In the genomic region with DNA sequence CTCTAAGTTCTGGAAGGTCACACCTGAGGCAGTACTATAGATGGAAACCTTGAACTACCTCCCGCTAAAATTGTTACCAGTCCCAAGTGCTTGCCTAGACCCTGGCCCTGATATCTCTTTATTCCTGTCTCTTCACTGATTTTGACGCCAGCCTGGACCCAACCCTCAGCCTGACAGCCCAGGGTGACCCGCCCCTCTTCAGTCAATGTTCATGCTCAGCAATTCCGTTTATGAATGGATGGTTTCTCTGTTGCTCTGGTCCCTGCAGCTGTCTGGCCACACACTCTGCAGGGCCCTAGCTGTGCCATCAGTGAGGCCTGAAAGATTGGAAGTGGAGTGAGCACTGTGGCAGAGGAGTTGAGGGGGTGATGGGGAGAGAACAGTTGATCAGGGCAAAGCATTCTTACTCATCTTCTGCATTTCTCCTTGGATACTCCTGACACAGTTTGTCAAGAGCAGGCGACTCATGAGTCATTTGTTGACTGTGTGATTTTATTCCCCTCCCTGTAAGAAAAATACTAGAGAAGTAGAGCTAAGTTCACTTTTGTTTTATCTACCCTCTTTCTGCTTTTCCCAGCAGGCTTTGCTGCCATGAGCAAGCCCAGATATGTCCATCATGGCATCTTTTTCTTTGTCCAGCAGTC, we compare ENCODE assay signal across 15 cellular contexts. TPM values are rescaled to one million over a fixed set of nuclear protein-coding genes. Genes with fewer than 3 reads are reported as not detected.
DNase-seq lines count a peak whose midpoint lies in the region; ATAC-seq and TF ChIP-seq lines count a peak whose summit lies in the region.
"Had no signal": no experiment of that assay in that cellular context is flagged by ENCODE, and none has a peak within 500 bp of the region (broad histone marks: within the 10 kb centered on the region; RNA-seq: fewer than 3 reads in every experiment).

No MANE protein-coding gene starts in this region.

- H3K27me3 ChIP-seq in brain microvascular endothelial cell (replicated peaks), result no peaks in the 10 kb centered on the region
- H3K27me3 ChIP-seq in ascending aorta, result no peaks in the 10 kb centered on the region
- H3K27me3 ChIP-seq: tibial artery had no signal

- ATAC-seq in activated CD4-positive, alpha-beta T cell treated with anti-CD3 and anti-CD28 coated beads for 36 hours, result peak; percentile 74
- ATAC-seq in HG03045 (IDR thresholded peaks at IDR 0.05; ENCODE audit: unreplicated experiment), result no peak

- H3K27ac ChIP-seq in brain microvascular endothelial cell (peak overlapping the region; percentile 33), urinary bladder (ENCODE audit: low read depth) (peak overlapping the region; percentile 33), ascending aorta (no peak overlapping the region)
- H3K27ac ChIP-seq: neutrophil, tibial artery had no signal

- H3K4me3 ChIP-seq in brain microvascular endothelial cell (ENCODE audit: low read depth, low read length) (no peak overlapping the region), urinary bladder (ENCODE audit: low read depth, low read length) (no peak overlapping the region), ascending aorta (no peak overlapping the region)
- H3K4me3 ChIP-seq: tibial artery had no signal

- 81% methylated on average over 5 of the region's 5 CpGs for WGBS in urinary bladder

- TF ChIP-seq CTCF in brain microvascular endothelial cell (IDR thresholded peaks at IDR 0.05; ENCODE audit: low read depth, low read length, missing control alignments) (no peak), ascending aorta (IDR thresholded peaks at IDR 0.05) (no peak)

- H3K4me1 ChIP-seq in urinary bladder (ENCODE audit: insufficient read depth), result no peaks in the 10 kb centered on the region
- H3K4me1 ChIP-seq in ascending aorta, result no peaks in the 10 kb centered on the region
- H3K4me1 ChIP-seq: tibial artery had no signal

- CTCF ChIA-PET in activated CD4-positive, alpha-beta T cell treated with anti-CD3 and anti-CD28 coated beads for 36 hours (lab: Charles Lee), result interaction anchor here (0.7 kb wide), 1 partner anchor 132 kb away, joined by 4 read pairs; no protein-coding TSS in a partner anchor

- no peak overlapping the region for H3K4me3 Mint-ChIP-seq in activated CD4-positive, alpha-beta T cell treated with anti-CD3 and anti-CD28 coated beads for 36 hours
- H3K4me3 Mint-ChIP-seq in activated CD4-positive, alpha-beta T cell treated with anti-CD3 and anti-CD28 coated beads, Interleukin-2, amount 10 ng/mL, durations not matched to agents 24 days and 14 days, result no peak overlapping the region
- H3K4me3 Mint-ChIP-seq: activated CD4-positive, alpha-beta T cell treated with anti-CD3 and anti-CD28 coated beads, Interleukin-2, amount 10 ng/mL, durations not matched to agents 7 days and 5 days; activated naive CD4-positive, alpha-beta T cell treated with anti-CD3 and anti-CD28 coated beads for 36 hours had no signal

- peaks cover 18% of the 10 kb centered on the region for H3K9me3 Mint-ChIP-seq in activated CD4-positive, alpha-beta T cell treated with anti-CD3 and anti-CD28 coated beads for 36 hours (ENCODE audit: low read depth)
- peaks cover 5% of the 10 kb centered on the region for H3K9me3 Mint-ChIP-seq in activated CD4-positive, alpha-beta T cell treated with anti-CD3 and anti-CD28 coated beads, Interleukin-2, amount 10 ng/mL, durations not matched to agents 24 days and 14 days

- no peaks in the 10 kb centered on the region for H3K36me3 ChIP-seq in brain microvascular endothelial cell (replicated peaks)
- no peaks in the 10 kb centered on the region for H3K36me3 ChIP-seq in urinary bladder (ENCODE audit: insufficient read depth)
- H3K36me3 ChIP-seq in ascending aorta, result no peaks in the 10 kb centered on the region
- H3K36me3 ChIP-seq: neutrophil, tibial artery had no signal

- no peak for DNase-seq in activated CD4-positive, alpha-beta T cell treated with anti-CD3 and anti-CD28 coated beads for 36 hours
- no peak for DNase-seq in activated CD4-positive, alpha-beta T cell treated with anti-CD3 and anti-CD28 coated beads, Interleukin-2, amount 10 ng/mL, durations not matched to agents 24 days and 14 days
- DNase-seq in brain microvascular endothelial cell, result peak; percentile 70
- peak; percentile 49 for DNase-seq in kidney glomerular epithelial cell (lab: John Stamatoyannopoulos, UW)
- no peak for DNase-seq in NCI-H446 (lab: John Stamatoyannopoulos, UW)
- no peak for DNase-seq in ascending aorta (ENCODE audit: low spot score in 2 of 2)
- DNase-seq: 8988T; activated CD4-positive, alpha-beta T cell treated with anti-CD3 and anti-CD28 coated beads, Interleukin-2, amount 10 ng/mL, durations not matched to agents 7 days and 5 days; activated naive CD4-positive, alpha-beta T cell treated with anti-CD3 and anti-CD28 coated beads for 36 hours; effector CD8-positive, alpha-beta T cell; Kasumi-1; tibial artery had no signal

- POLR2A ChIA-PET in activated CD4-positive, alpha-beta T cell treated with anti-CD3 and anti-CD28 coated beads for 36 hours (lab: Charles Lee), result no interaction called here

- H3K27me3 Mint-ChIP-seq in activated CD4-positive, alpha-beta T cell treated with anti-CD3 and anti-CD28 coated beads for 36 hours, result no peaks in the 10 kb centered on the region
- H3K27me3 Mint-ChIP-seq in activated CD4-positive, alpha-beta T cell treated with anti-CD3 and anti-CD28 coated beads, Interleukin-2, amount 10 ng/mL, durations not matched to agents 24 days and 14 days, result no peaks in the 10 kb centered on the region

- peaks cover 4% of the 10 kb centered on the region for H3K4me1 Mint-ChIP-seq in activated CD4-positive, alpha-beta T cell treated with anti-CD3 and anti-CD28 coated beads for 36 hours
- no peaks in the 10 kb centered on the region for H3K4me1 Mint-ChIP-seq in activated CD4-positive, alpha-beta T cell treated with anti-CD3 and anti-CD28 coated beads, Interleukin-2, amount 10 ng/mL, durations not matched to agents 24 days and 14 days

- peaks cover 5% of the 10 kb centered on the region for H3K36me3 Mint-ChIP-seq in activated CD4-positive, alpha-beta T cell treated with anti-CD3 and anti-CD28 coated beads for 36 hours (ENCODE audit: low read depth)
- H3K36me3 Mint-ChIP-seq in activated CD4-positive, alpha-beta T cell treated with anti-CD3 and anti-CD28 coated beads, Interleukin-2, amount 10 ng/mL, durations not matched to agents 24 days and 14 days (ENCODE audit: low read depth), result peaks cover 1% of the 10 kb centered on the region

- intact Hi-C loops in activated CD4-positive, alpha-beta T cell treated with anti-CD3 and anti-CD28 coated beads for 36 hours (cut with DNase I, micrococcal nuclease), result no loop called here
- intact Hi-C loops in activated CD4-positive, alpha-beta T cell treated with anti-CD3 and anti-CD28 coated beads, Interleukin-2, amount 10 ng/mL, durations not matched to agents 24 days and 14 days (cut with micrococcal nuclease), result no loop called here
- intact Hi-C loops in ascending aorta (cut with DNase I), result no loop called here

- H3K9me3 ChIP-seq in ascending aorta, result peaks cover 0 to 15% of the 10 kb centered on the region in 2 donors
- H3K9me3 ChIP-seq: neutrophil had no signal

- H3K27ac Mint-ChIP-seq in activated CD4-positive, alpha-beta T cell treated with anti-CD3 and anti-CD28 coated beads for 36 hours, result no peak overlapping the region
- no peak overlapping the region for H3K27ac Mint-ChIP-seq in activated CD4-positive, alpha-beta T cell treated with anti-CD3 and anti-CD28 coated beads, Interleukin-2, amount 10 ng/mL, durations not matched to agents 24 days and 14 days
- H3K27ac Mint-ChIP-seq: activated CD4-positive, alpha-beta T cell treated with anti-CD3 and anti-CD28 coated beads, Interleukin-2, amount 10 ng/mL, durations not matched to agents 7 days and 5 days; activated naive CD4-positive, alpha-beta T cell treated with anti-CD3 and anti-CD28 coated beads for 36 hours had no signal

- in situ Hi-C loops in brain microvascular endothelial cell (cut with HindIII; ENCODE audit: low pct_ligation_motif_present, low sequenced_read_pairs), result no loop called here

RNA-seq across cellular contexts. Expression of a gene that starts 46.0 kb away (rescaled TPM):
- total RNA-seq in activated CD4-positive, alpha-beta T cell treated with anti-CD3 and anti-CD28 coated beads for 36 hours, result 10 to 100 TPM in 1 of 2 experiments, 1 to 10 TPM in 1; 7.7 to 12.0 TPM
- 9.1 and 10.1 TPM in 2 replicates for total RNA-seq in activated CD4-positive, alpha-beta T cell treated with anti-CD3 and anti-CD28 coated beads, Interleukin-2, amount 10 ng/mL, durations not matched to agents 24 days and 14 days
- total RNA-seq in urinary bladder (11.8 TPM), ascending aorta (72.6 TPM)
- polyA plus RNA-seq in urinary bladder, result 35.0 TPM

Comparison
In these comparisons a context has a peak if more than half of its experiments do, and no peak if none do; other contexts are left out.
1. DNase-seq: peak in brain microvascular endothelial cell (single experiment) and kidney glomerular epithelial cell (single experiment); none in activated CD4-positive, alpha-beta T cell treated with anti-CD3 and anti-CD28 coated beads for 36 hours (single experiment), activated CD4-positive, alpha-beta T cell treated with anti-CD3 and anti-CD28 coated beads, Interleukin-2, amount 10 ng/mL, durations not matched to agents 24 days and 14 days (single experiment), NCI-H446 (0 of 2) and ascending aorta (0 of 2).
2. H3K27ac ChIP-seq: peak in brain microvascular endothelial cell (single experiment) and urinary bladder (single experiment); none in ascending aorta (0 of 2).